In the genomic region with DNA sequence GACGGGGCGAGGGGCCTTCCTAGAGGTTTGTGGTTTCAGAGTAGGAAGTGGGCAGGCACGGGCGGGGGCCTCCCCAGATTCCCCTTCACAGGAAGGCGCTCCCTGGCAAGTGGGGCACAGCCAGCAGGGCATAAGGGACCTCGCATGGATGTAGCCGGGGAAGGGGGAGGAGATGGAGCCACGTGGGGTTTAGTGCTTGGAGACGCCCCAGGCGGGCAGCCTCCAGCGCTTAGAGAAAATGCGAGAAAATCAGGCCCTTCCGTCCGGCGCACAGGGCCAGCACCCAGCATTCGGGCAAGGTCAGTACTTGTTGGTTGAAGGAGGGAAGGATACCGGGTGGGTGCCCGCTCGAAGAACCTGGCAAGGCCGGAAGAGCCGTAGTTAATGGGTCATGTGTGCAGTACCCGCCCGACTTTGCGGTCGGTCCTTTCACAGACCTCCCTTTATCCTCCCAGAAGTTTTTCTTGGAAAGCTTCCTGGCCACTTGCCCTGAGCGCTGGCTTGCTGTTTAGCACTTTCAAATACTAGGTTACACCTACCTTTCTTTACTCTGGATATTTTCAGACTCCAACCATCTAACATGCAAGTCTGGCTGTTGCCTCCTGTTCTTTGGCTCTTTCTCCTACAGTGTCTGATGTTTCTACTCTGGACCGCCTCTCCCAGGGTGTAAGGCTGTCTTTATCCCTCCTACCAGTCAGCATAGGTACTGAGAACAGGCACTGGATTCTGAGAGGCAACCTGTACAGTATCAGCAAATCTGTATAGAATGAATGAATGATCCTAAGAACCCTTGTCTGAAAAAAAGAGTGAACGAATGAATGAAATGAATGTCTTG, we compare ENCODE assay signal across 1 cellular context.
TF ChIP-seq lines count a peak whose summit lies in the region.

No MANE protein-coding gene starts in this region.

TF ChIP-seq in HCT116, 20 proteins besides CTCF, POLR2A, EP300 and RAD21 (continued from another document):
- TF ChIP-seq, protein P1, sequence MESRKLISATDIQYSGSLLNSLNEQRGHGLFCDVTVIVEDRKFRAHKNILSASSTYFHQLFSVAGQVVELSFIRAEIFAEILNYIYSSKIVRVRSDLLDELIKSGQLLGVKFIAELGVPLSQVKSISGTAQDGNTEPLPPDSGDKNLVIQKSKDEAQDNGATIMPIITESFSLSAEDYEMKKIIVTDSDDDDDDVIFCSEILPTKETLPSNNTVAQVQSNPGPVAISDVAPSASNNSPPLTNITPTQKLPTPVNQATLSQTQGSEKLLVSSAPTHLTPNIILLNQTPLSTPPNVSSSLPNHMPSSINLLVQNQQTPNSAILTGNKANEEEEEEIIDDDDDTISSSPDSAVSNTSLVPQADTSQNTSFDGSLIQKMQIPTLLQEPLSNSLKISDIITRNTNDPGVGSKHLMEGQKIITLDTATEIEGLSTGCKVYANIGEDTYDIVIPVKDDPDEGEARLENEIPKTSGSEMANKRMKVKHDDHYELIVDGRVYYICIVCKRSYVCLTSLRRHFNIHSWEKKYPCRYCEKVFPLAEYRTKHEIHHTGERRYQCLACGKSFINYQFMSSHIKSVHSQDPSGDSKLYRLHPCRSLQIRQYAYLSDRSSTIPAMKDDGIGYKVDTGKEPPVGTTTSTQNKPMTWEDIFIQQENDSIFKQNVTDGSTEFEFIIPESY (IDR thresholded peaks at IDR 0.05; ENCODE audit: extremely low read depth, insufficient replicate concordance, low read length), result no peak
- TF ChIP-seq EGR1 (IDR thresholded peaks at IDR 0.05; ENCODE audit: low read depth), result no peak
TF ChIP-seq in HCT116: peak in this region for 3.
